In the genomic region with DNA sequence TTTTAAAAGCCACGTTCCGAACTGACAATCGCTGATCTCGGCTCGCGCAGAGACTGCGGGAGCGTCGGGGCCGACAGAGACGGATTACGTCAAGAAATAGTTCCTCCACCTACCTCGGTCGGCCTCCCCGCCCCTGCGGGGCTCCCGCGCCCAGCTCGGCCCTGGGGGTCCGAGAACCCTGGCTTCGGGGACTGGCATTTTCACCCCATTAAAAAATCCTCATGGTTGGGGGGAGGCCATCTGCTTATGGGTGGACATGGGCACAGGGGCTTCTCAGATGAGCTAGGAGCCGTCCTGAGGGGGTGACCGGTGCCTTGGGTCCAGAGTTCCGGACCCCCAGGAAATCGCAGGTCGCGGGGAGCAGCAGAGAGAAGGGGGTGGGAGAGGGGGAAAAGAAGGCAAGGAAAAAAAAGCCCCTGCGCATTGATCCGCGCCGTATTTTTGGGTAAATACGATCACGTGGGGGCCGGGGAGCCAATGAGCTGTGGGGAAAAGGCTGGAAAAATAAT, we compare ENCODE assay signal across 1 cellular context.
TF ChIP-seq lines count a peak whose summit lies in the region.

No MANE protein-coding gene starts in this region.

TF ChIP-seq in endothelial cell of umbilical vein, 7 proteins besides CTCF, POLR2A, EP300 and RAD21:
- TF ChIP-seq EZH2 (IDR thresholded peaks at IDR 0.05; ENCODE audit: borderline replicate concordance, low read depth, low read length, severe bottlenecking): no peak
- TF ChIP-seq GATA2 (IDR thresholded peaks at IDR 0.05; ENCODE audit: insufficient read depth, insufficient read length, low read depth, low read length): no peak
- TF ChIP-seq MAX (IDR thresholded peaks at IDR 0.05; ENCODE audit: insufficient read depth, insufficient read length): no peak
- TF ChIP-seq MYC (IDR thresholded peaks at IDR 0.05; ENCODE audit: low read depth, low read length): no peak
- no peak for TF ChIP-seq JUN (IDR thresholded peaks at IDR 0.05; ENCODE audit: borderline replicate concordance, insufficient read depth, insufficient read length, low read depth)
- TF ChIP-seq FOS (IDR thresholded peaks at IDR 0.05; ENCODE audit: borderline replicate concordance, insufficient read depth, low read length): no peak
- no peak for TF ChIP-seq POLR2AphosphoS5 (IDR thresholded peaks at IDR 0.05; ENCODE audit: insufficient read depth, low read depth, low read length)
